In the genomic region with DNA sequence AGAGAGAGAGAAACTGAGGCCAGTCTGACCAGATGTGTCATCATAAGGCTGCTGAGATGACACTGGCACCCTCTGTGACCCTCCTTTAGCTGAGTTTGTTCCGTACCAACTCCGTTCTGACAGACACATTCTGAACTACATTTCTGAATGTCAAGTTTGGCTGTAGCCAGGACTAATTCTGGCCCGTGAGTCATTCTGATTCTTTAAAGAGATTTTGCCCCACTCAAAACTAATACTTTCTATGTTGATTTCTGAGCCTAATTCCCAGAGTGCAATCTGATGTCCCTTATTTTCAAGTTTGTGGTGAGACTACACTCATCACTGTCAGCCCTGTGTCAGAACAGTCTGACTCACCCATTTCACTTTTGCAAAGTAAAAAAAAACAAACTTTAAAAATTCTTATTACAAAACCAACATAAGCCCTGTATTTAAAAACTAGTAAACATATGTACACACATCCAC, we compare ENCODE assay signal across 8 cellular contexts.
DNase-seq lines count a peak whose midpoint lies in the region; ATAC-seq and TF ChIP-seq lines count a peak whose summit lies in the region.

No MANE protein-coding gene starts in this region.

- POLR2A ChIA-PET in CD8-positive, alpha-beta T cell (lab: Charles Lee), result no interaction called here

- H3K4me1 Mint-ChIP-seq in CD8-positive, alpha-beta T cell (ENCODE audit: low read depth), result no peaks in the 10 kb centered on the region

- no peaks in the 10 kb centered on the region for H3K36me3 ChIP-seq in CD8-positive, alpha-beta T cell (ENCODE audit: insufficient read depth, low read length)
- no peaks in the 10 kb centered on the region for H3K36me3 ChIP-seq in ovary

- no peaks in the 10 kb centered on the region for H3K36me3 Mint-ChIP-seq in CD8-positive, alpha-beta T cell

- H3K27ac Mint-ChIP-seq in CD8-positive, alpha-beta T cell, result no peak overlapping the region

- TF ChIP-seq CTCF in GM12865 (IDR thresholded peaks at IDR 0.05; ENCODE audit: insufficient read depth, low read depth, low read length, missing control alignments), result no peak
- TF ChIP-seq CTCF in NB4 (IDR thresholded peaks at IDR 0.05; ENCODE audit: low read depth, low read length), result no peak
- no peak for TF ChIP-seq CTCF in CD8-positive, alpha-beta T cell (IDR thresholded peaks at IDR 0.05)
- no peak for TF ChIP-seq CTCF in ovary (IDR thresholded peaks at IDR 0.05)

- H3K4me3 ChIP-seq in GM12865 (ENCODE audit: low read depth, low read length) (no peak overlapping the region), NB4 (ENCODE audit: low read depth, low read length) (no peak overlapping the region), ovary (no peak overlapping the region)
- no peak overlapping the region for H3K4me3 ChIP-seq in CD8-positive, alpha-beta T cell (ENCODE audit: low read depth, low read length)

- H3K27ac ChIP-seq in CD8-positive, alpha-beta T cell (ENCODE audit: low read depth, low read length), result no peak overlapping the region
- no peak overlapping the region for H3K27ac ChIP-seq in ovary

- no peaks in the 10 kb centered on the region for H3K9me3 ChIP-seq in CD8-positive, alpha-beta T cell (ENCODE audit: low read length)
- H3K9me3 ChIP-seq in ovary, result no peaks in the 10 kb centered on the region

- ATAC-seq in CD8-positive, alpha-beta T cell, result no peak

- H3K4me1 ChIP-seq in CD8-positive, alpha-beta T cell (ENCODE audit: insufficient read depth, low read length), result no peaks in the 10 kb centered on the region
- peaks cover 3% of the 10 kb centered on the region for H3K4me1 ChIP-seq in ovary (ENCODE audit: insufficient read depth)

- no peak overlapping the region for H3K4me3 Mint-ChIP-seq in CD8-positive, alpha-beta T cell

- no peaks in the 10 kb centered on the region for H3K27me3 ChIP-seq in CD8-positive, alpha-beta T cell (ENCODE audit: insufficient read depth, low read length)
- H3K27me3 ChIP-seq in ovary, result no peaks in the 10 kb centered on the region

- CTCF ChIA-PET in CD8-positive, alpha-beta T cell (lab: Charles Lee), result no interaction called here

- TF ChIP-seq EP300 in ovary (IDR thresholded peaks at IDR 0.05), result no peak

- H3K9me3 Mint-ChIP-seq in CD8-positive, alpha-beta T cell, result peaks cover 4% of the 10 kb centered on the region

- TF ChIP-seq POLR2A in NB4 (IDR thresholded peaks at IDR 0.05; ENCODE audit: extremely low read depth, insufficient read length) (no peak), ovary (IDR thresholded peaks at IDR 0.05) (no peak)

- peaks cover 2% of the 10 kb centered on the region for H3K27me3 Mint-ChIP-seq in CD8-positive, alpha-beta T cell (ENCODE audit: low read depth)

- 57 to 86% (median 79%) methylated on average over 3 of the region's 3 CpGs for WGBS in ovary, 3 donors

- peak; percentile 78 for DNase-seq in GM12865 (ENCODE audit: low read depth)
- peak; percentile 96 for DNase-seq in HCEC 1CT
- DNase-seq in NB4 (ENCODE audit: low read depth), result peak; percentile 13
- peak; percentile 71 for DNase-seq in glomerular visceral epithelial cell (ENCODE audit: extremely low spot score)
- no peak for DNase-seq in CD8-positive, alpha-beta T cell
- no peak for DNase-seq in ovary
- no peak for DNase-seq in HT-29 (ENCODE audit: low spot score)
- no peak for DNase-seq in effector CD8-positive, alpha-beta T cell (lab: John Stamatoyannopoulos, UW)

- intact Hi-C loops in CD8-positive, alpha-beta T cell (cut with DNase I, micrococcal nuclease), result no loop called here
- intact Hi-C loops in ovary (cut with DNase I), result no loop called here

Comparison
In these comparisons a context has a peak if more than half of its experiments do, and no peak if none do; other contexts are left out.
1. DNase-seq: peak in GM12865 (single experiment), HCEC 1CT (single experiment), NB4 (single experiment) and glomerular visceral epithelial cell (single experiment); none in CD8-positive, alpha-beta T cell (0 of 7), ovary (0 of 5), HT-29 (single experiment) and effector CD8-positive, alpha-beta T cell (single experiment).